Comparison of ENCODE assay signal across 14 cellular contexts in genomic region chr11:73415854-73416615, GRCh38. TPM values are rescaled to one million over a fixed set of nuclear protein-coding genes. Genes with fewer than 3 reads are reported as not detected.
DNase-seq lines count a peak whose midpoint lies in the region; ATAC-seq and TF ChIP-seq lines count a peak whose summit lies in the region.
"Had no signal": no experiment of that assay in that cellular context is flagged by ENCODE, and none has a peak within 500 bp of the region (broad histone marks: within the 10 kb centered on the region; RNA-seq: fewer than 3 reads in every experiment).

No MANE protein-coding gene starts in this region.

- H3K4me2 ChIP-seq in smooth muscle cell = peak overlapping the region; percentile 56

- H3K9ac ChIP-seq in SK-N-MC (ENCODE audit: insufficient read length) (no peak overlapping the region), smooth muscle cell (ENCODE audit: low read depth) (peak overlapping the region; percentile 76)

- H3K27ac ChIP-seq in SK-N-MC = peak overlapping the region; percentile 55
- H3K27ac ChIP-seq in smooth muscle cell (ENCODE audit: low read depth) = peak overlapping the region; percentile 93
- H3K27ac ChIP-seq: 22Rv1 had no signal

- no peak overlapping the region for H2AFZ ChIP-seq in smooth muscle cell (ENCODE audit: low read depth)

- peaks cover 24% of the 10 kb centered on the region for H3F3A ChIP-seq in smooth muscle cell (ENCODE audit: low read depth)

- peaks cover 11% of the 10 kb centered on the region; the same call in 1 of the 2 replicates for H3K36me3 ChIP-seq in SK-N-MC (ENCODE audit: insufficient read depth, low read length)
- no peaks in the 10 kb centered on the region for H3K36me3 ChIP-seq in smooth muscle cell (ENCODE audit: low read depth)
- H3K36me3 ChIP-seq: thyroid gland had no signal

- 40% methylated on average over 4 of the region's 4 CpGs for WGBS in smooth muscle cell (ENCODE audit: low lambda C conversion rate)

- H3K4me1 ChIP-seq in smooth muscle cell (ENCODE audit: low read depth) = peaks cover 27% of the 10 kb centered on the region
- H3K4me1 ChIP-seq: thyroid gland had no signal

- peak; percentile 44 for DNase-seq in NCI-H2227 treated with DMSO at 0.1 percent for 48 hours (lab: John Stamatoyannopoulos, UW)
- no peak for DNase-seq in NCI-H2227 (lab: John Stamatoyannopoulos, UW; ENCODE audit: unreplicated experiment)
- DNase-seq in SK-N-MC (ENCODE audit: low read depth, low spot score) = no peak
- DNase-seq in fibroblast of the aortic adventitia (ENCODE audit: low read depth) = peak; percentile 60
- no peak for DNase-seq in smooth muscle cell (lab: John Stamatoyannopoulos, UW; ENCODE audit: unreplicated experiment)
- no peak for DNase-seq in activated CD4-positive, alpha-beta T cell treated with anti-CD3 and anti-CD28 coated beads for 48 hours
- DNase-seq: activated CD8-positive, alpha-beta memory T cell treated with anti-CD3 and anti-CD28 coated beads, Interleukin-2, amount 50 U/mL, for 4 hours; H9; NCI-H510A; retina; thyroid gland had no signal

- no peak for TF ChIP-seq CTCF in fibroblast of the aortic adventitia (IDR thresholded peaks at IDR 0.05; ENCODE audit: insufficient read depth, low read length)
- no peak for TF ChIP-seq CTCF in smooth muscle cell (IDR thresholded peaks at IDR 0.05; ENCODE audit: borderline replicate concordance, insufficient read depth, poor library complexity, severe bottlenecking)

- no peaks in the 10 kb centered on the region for H3K79me2 ChIP-seq in smooth muscle cell (ENCODE audit: low read depth)

- no peak for ATAC-seq in GM18520 (IDR thresholded peaks at IDR 0.05; ENCODE audit: unreplicated experiment)
- ATAC-seq in HG03442 (IDR thresholded peaks at IDR 0.05; ENCODE audit: unreplicated experiment) = no peak

- H4K20me1 ChIP-seq in smooth muscle cell (ENCODE audit: low read depth) = no peaks in the 10 kb centered on the region

- no peaks in the 10 kb centered on the region for H3K9me3 ChIP-seq in SK-N-MC (ENCODE audit: low read depth, low read length)
- H3K9me3 ChIP-seq in smooth muscle cell (replicated peaks; ENCODE audit: low read depth) = no peaks in the 10 kb centered on the region
- H3K9me3 ChIP-seq: thyroid gland had no signal

- no peaks in the 10 kb centered on the region for H3K27me3 ChIP-seq in smooth muscle cell (ENCODE audit: low read depth)
- H3K27me3 ChIP-seq: thyroid gland had no signal

- H3K4me3 ChIP-seq in SK-N-MC (no peak overlapping the region), fibroblast of the aortic adventitia (ENCODE audit: low read depth, low read length) (no peak overlapping the region), smooth muscle cell (no peak overlapping the region)
- H3K4me3 ChIP-seq: thyroid gland had no signal

RNA-seq across cellular contexts. Expression of gene RELT, which starts 39.8 kb away (rescaled TPM):
- 0.57 and 4.6 TPM in 2 replicates for total RNA-seq in fibroblast of the aortic adventitia (ENCODE audit: low replicate concordance)
- 4.3 and 4.8 TPM in 2 replicates for total RNA-seq in smooth muscle cell
- polyA plus RNA-seq in smooth muscle cell = 5.5 and 9.4 TPM in 2 replicates

Comparison
In these comparisons a context has a peak if more than half of its experiments do, and no peak if none do; other contexts are left out.
1. DNase-seq: peak in NCI-H2227 treated with DMSO at 0.1 percent for 48 hours (single experiment) and fibroblast of the aortic adventitia (single experiment); none in NCI-H2227 (single experiment), SK-N-MC (single experiment), smooth muscle cell (single experiment) and activated CD4-positive, alpha-beta T cell treated with anti-CD3 and anti-CD28 coated beads for 48 hours (single experiment).